Comparison of ENCODE assay signal across 29 cellular contexts in genomic region chr9:88143944-88144343, GRCh38. TPM values are rescaled to one million over a fixed set of nuclear protein-coding genes. Genes with fewer than 3 reads are reported as not detected.
"Had no signal": no experiment of that assay in that cellular context is flagged by ENCODE, and none has a peak within 500 bp of the region (broad histone marks: within the 10 kb centered on the region; RNA-seq: fewer than 3 reads in every experiment).

No MANE protein-coding gene starts in this region.

- DNase-seq: dermis blood vessel endothelial cell; effector memory CD4-positive, alpha-beta T cell; erythroblast; esophagus squamous epithelium; gastrocnemius medialis; head of caudate nucleus; left ventricle myocardium superior; lower lobe of right lung; natural killer cell; occipital lobe; ovary; psoas muscle; right cardiac atrium; sigmoid colon; stimulated activated CD4-positive, alpha-beta T cell treated with anti-CD3 and anti-CD28 coated beads, Interleukin-2, amount 100 ng/mL, for 24 hours; stimulated activated CD4-positive, alpha-beta T cell treated with anti-CD3 and anti-CD28 coated beads, Interleukin-4, amount 100 ng/mL, for 24 hours; stimulated activated naive CD4-positive, alpha-beta T cell treated with Interleukin-2 at 50 U/mL for 16 hours; substantia nigra; testis; tibial artery had no signal

- H3K36me3 Mint-ChIP-seq: memory B cell; natural killer cell; stimulated activated effector memory CD8-positive, alpha-beta T cell treated with anti-CD3 and anti-CD28 coated beads, Interleukin-12 subunit alpha, Interleukin-12 subunit beta, amount 100 ng/mL, for 72 hours; type B pancreatic cell had no signal

- H3K9me3 Mint-ChIP-seq: natural killer cell; stimulated activated effector memory CD8-positive, alpha-beta T cell treated with anti-CD3 and anti-CD28 coated beads, Interleukin-12 subunit alpha, Interleukin-12 subunit beta, amount 100 ng/mL, for 72 hours had no signal

- H3K27ac Mint-ChIP-seq: memory B cell; natural killer cell; stimulated activated effector memory CD8-positive, alpha-beta T cell treated with anti-CD3 and anti-CD28 coated beads, Interleukin-12 subunit alpha, Interleukin-12 subunit beta, amount 100 ng/mL, for 72 hours; type B pancreatic cell had no signal

- H3K4me1 Mint-ChIP-seq: natural killer cell; stimulated activated effector memory CD8-positive, alpha-beta T cell treated with anti-CD3 and anti-CD28 coated beads, Interleukin-12 subunit alpha, Interleukin-12 subunit beta, amount 100 ng/mL, for 72 hours had no signal

- H3K4me3 Mint-ChIP-seq: memory B cell; natural killer cell; stimulated activated effector memory CD8-positive, alpha-beta T cell treated with anti-CD3 and anti-CD28 coated beads, Interleukin-12 subunit alpha, Interleukin-12 subunit beta, amount 100 ng/mL, for 72 hours; type B pancreatic cell had no signal

- ATAC-seq: gastrocnemius medialis; left ventricle myocardium superior; lower lobe of right lung; natural killer cell; psoas muscle; right cardiac atrium; stimulated activated effector memory CD8-positive, alpha-beta T cell treated with anti-CD3 and anti-CD28 coated beads, Interleukin-12 subunit alpha, Interleukin-12 subunit beta, amount 100 ng/mL, for 72 hours had no signal

- FAIRE-seq: keratinocyte had no signal

- H3K4me3 ChIP-seq: coronary artery, esophagus squamous epithelium, gastrocnemius medialis, lower lobe of right lung, ovary, psoas muscle, sigmoid colon, testis, tibial artery had no signal

RNA-seq across cellular contexts. Expression of gene SPATA31C2, which starts 5.7 kb away (rescaled TPM):
- total RNA-seq: dermis blood vessel endothelial cell, esophagus squamous epithelium, gastrocnemius medialis, glomerular endothelial cell, left ventricle myocardium superior, lower lobe of right lung, mononuclear cell, natural killer cell, occipital lobe, psoas muscle, right cardiac atrium, sigmoid colon, skeletal muscle tissue, urinary bladder had no signal
